Comparison of ENCODE assay signal across 11 cellular contexts in genomic region chr3:14461006-14461747, GRCh38. TPM values are rescaled to one million over a fixed set of nuclear protein-coding genes. Genes with fewer than 3 reads are reported as not detected.
DNase-seq lines count a peak whose midpoint lies in the region; ATAC-seq, FAIRE-seq and TF ChIP-seq lines count a peak whose summit lies in the region.
"Had no signal": no experiment of that assay in that cellular context is flagged by ENCODE, and none has a peak within 500 bp of the region (broad histone marks: within the 10 kb centered on the region; RNA-seq: fewer than 3 reads in every experiment).

No MANE protein-coding gene starts in this region.

- no peak overlapping the region for H3K27ac Mint-ChIP-seq in astrocyte (ENCODE audit: unreplicated experiment)

- CTCF ChIA-PET in IMR-90 (lab: Yijun Ruan, JAX): interaction anchor here (0.9 to 2.2 kb wide), 6 partner anchors 8 to 257 kb away, joined by 3 to 15 read pairs (median 4); no protein-coding TSS in a partner anchor

- peak overlapping the region; percentile 49 for H4K91ac ChIP-seq in IMR-90 (ENCODE audit: insufficient read depth, low read depth, low read length)
- H4K91ac ChIP-seq in neuronal stem cell (ENCODE audit: low read depth, low read length, poor library complexity): no peak overlapping the region

- no peak overlapping the region for H3K56ac ChIP-seq in IMR-90 (ENCODE audit: extremely low read depth, insufficient read depth, low read length)

- H3K27me3 Mint-ChIP-seq in astrocyte (ENCODE audit: low read depth, unreplicated experiment): no peaks in the 10 kb centered on the region

- TF ChIP-seq RAD21 in IMR-90 (IDR thresholded peaks at IDR 0.05; ENCODE audit: low read length): no peak

- no peak for FAIRE-seq in astrocyte (lab: Jason Lieb, UNC)

- H3K36me3 ChIP-seq in BLaER1 (peaks cover 92% of the 10 kb centered on the region), IMR-90 (ENCODE audit: control insufficient read depth, insufficient read depth, low read length) (peaks cover 43% of the 10 kb centered on the region), astrocyte (ENCODE audit: insufficient read depth, low read length) (no peaks in the 10 kb centered on the region), neuronal stem cell (replicated peaks in 1 of 2; ENCODE audit: control insufficient read depth in 2 of 2, insufficient read depth in 2 of 2, low read length in 2 of 2) (peaks cover 0 to 47% of the 10 kb centered on the region in 2 donors)

- H3K18ac ChIP-seq in IMR-90 (ENCODE audit: low read depth, low read length) (peak overlapping the region; percentile 22), neuronal stem cell (ENCODE audit: low read length) (no peak overlapping the region)

- intact Hi-C loops in IMR-90 (cut with micrococcal nuclease): loop anchor here (1.0 to 2.0 kb wide), 4 partner anchors 58 to 564 kb away; partner anchors contain the start of gene SLC6A6

- no peaks in the 10 kb centered on the region for H3K9me3 ChIP-seq in BLaER1
- no peaks in the 10 kb centered on the region for H3K9me3 ChIP-seq in IMR-90 (ENCODE audit: control insufficient read depth, insufficient read depth, low read length)
- H3K9me3 ChIP-seq in astrocyte (ENCODE audit: insufficient read depth, low read depth, low read length): no peaks in the 10 kb centered on the region
- H3K9me3 ChIP-seq in neuronal stem cell (replicated peaks in 1 of 2; ENCODE audit: control insufficient read depth in 2 of 2, insufficient read depth in 1 of 2, low read depth in 1 of 2, low read length in 2 of 2): peaks cover 0 to 2% of the 10 kb centered on the region in 2 donors
- H3K9me3 ChIP-seq: HAP-1 had no signal

- peak overlapping the region; percentile 48 for H2BK120ac ChIP-seq in IMR-90 (ENCODE audit: low read depth, low read length)
- no peak overlapping the region for H2BK120ac ChIP-seq in neuronal stem cell (ENCODE audit: low read depth, low read length)

- peak overlapping the region; percentile 85 for H2AK5ac ChIP-seq in IMR-90 (ENCODE audit: low read depth, low read length)
- no peak overlapping the region for H2AK5ac ChIP-seq in neuronal stem cell (ENCODE audit: low read depth, low read length)

- H3K4ac ChIP-seq in IMR-90 (ENCODE audit: low read depth, low read length) (peak overlapping the region; percentile 56), neuronal stem cell (ENCODE audit: low read length) (no peak overlapping the region)

- H2BK5ac ChIP-seq in IMR-90 (ENCODE audit: low read depth, low read length, poor library complexity, severe bottlenecking): peak overlapping the region; percentile 18
- no peak overlapping the region for H2BK5ac ChIP-seq in neuronal stem cell (ENCODE audit: low read length)

- POLR2A ChIA-PET in IMR-90 (lab: Charles Lee; ENCODE audit: unreplicated experiment): no interaction called here

- H3K4me1 Mint-ChIP-seq in astrocyte (ENCODE audit: low read depth, unreplicated experiment): peaks cover 34% of the 10 kb centered on the region

- H3K79me2 ChIP-seq in astrocyte (ENCODE audit: insufficient read depth, low read length): no peaks in the 10 kb centered on the region

- dilution Hi-C loops in IMR-90 (cut with HindIII; ENCODE audit: low sequenced_read_pairs, unreplicated experiment): no loop called here

- H3K4me2 ChIP-seq in BLaER1 (peak overlapping the region; percentile 68), IMR-90 (ENCODE audit: low read depth, low read length) (no peak overlapping the region), astrocyte (ENCODE audit: low read length) (peak overlapping the region; percentile 20), neuronal stem cell (ENCODE audit: insufficient read depth, low read length, poor library complexity, severe bottlenecking) (no peak overlapping the region)

- H3K14ac ChIP-seq in IMR-90 (replicated peaks; ENCODE audit: low read depth, low read length) (peak overlapping the region; percentile 16; the same call in 1 of the 2 replicates), neuronal stem cell (ENCODE audit: low read length) (no peak overlapping the region)

- H2BK20ac ChIP-seq in IMR-90 (ENCODE audit: low read depth, low read length): peak overlapping the region; percentile 52

- in situ Hi-C loops in IMR-90 (cut with MboI; ENCODE audit: low sequenced_read_pairs): loop anchor here (5.0 to 10.0 kb wide), 4 partner anchors 54 to 566 kb away; no protein-coding TSS in a partner anchor

- no TSS peak for BruUV-seq in IMR-90 (replicated peaks; lab: Mats Ljungman, UMichigan)

- H3K27me3 ChIP-seq in BLaER1 (no peaks in the 10 kb centered on the region), IMR-90 (ENCODE audit: control insufficient read depth, insufficient read depth, low read length) (no peaks in the 10 kb centered on the region), astrocyte (ENCODE audit: insufficient read depth, low read length) (no peaks in the 10 kb centered on the region), neuronal stem cell (ENCODE audit: control insufficient read depth in 3 of 3, insufficient read depth in 3 of 3, low read depth in 1 of 3, low read length in 3 of 3) (no peaks in the 10 kb centered on the region)

- peaks cover 2% of the 10 kb centered on the region for H3K9me3 Mint-ChIP-seq in astrocyte (ENCODE audit: unreplicated experiment)

- H3K27ac ChIP-seq in BLaER1: no peak overlapping the region
- peak overlapping the region; percentile 21; the same call in 1 of the 2 replicates for H3K27ac ChIP-seq in IMR-90 (ENCODE audit: insufficient read depth, low read length)
- peak overlapping the region; percentile 26 for H3K27ac ChIP-seq in astrocyte (ENCODE audit: low read depth, low read length)
- H3K27ac ChIP-seq in neuronal stem cell (replicated peaks; ENCODE audit: low read length): no peak overlapping the region

- H4K5ac ChIP-seq in IMR-90 (ENCODE audit: low read depth, low read length): peak overlapping the region; percentile 11

- H4K8ac ChIP-seq in IMR-90 (ENCODE audit: low read depth in 2 of 2, low read length in 2 of 2) (peak overlapping the region; percentile 25 to 57; a peak in 3 of 4 replicates), neuronal stem cell (ENCODE audit: low read depth, low read length) (no peak overlapping the region)

- H4K20me1 ChIP-seq in BLaER1 (peaks cover 74% of the 10 kb centered on the region), IMR-90 (ENCODE audit: insufficient read depth, low read length) (no peaks in the 10 kb centered on the region), astrocyte (ENCODE audit: insufficient read depth, low read length) (no peaks in the 10 kb centered on the region)

- no peak overlapping the region for H2BK12ac ChIP-seq in neuronal stem cell (ENCODE audit: low read length)

- H2AFZ ChIP-seq in IMR-90 (replicated peaks; ENCODE audit: low read length, poor library complexity) (peak overlapping the region; percentile 70), astrocyte (ENCODE audit: low read depth, low read length) (no peak overlapping the region), neuronal stem cell (ENCODE audit: low read length) (peak overlapping the region; percentile 21)

- peak overlapping the region; percentile 36; the same call in 2 of the 3 replicates for H2BK15ac ChIP-seq in IMR-90 (ENCODE audit: low read depth, low read length)
- no peak overlapping the region for H2BK15ac ChIP-seq in neuronal stem cell (ENCODE audit: low read length)

- H2AK9ac ChIP-seq in IMR-90 (replicated peaks; ENCODE audit: low read depth, low read length, poor library complexity): peak overlapping the region; percentile 20

- H3K9me1 ChIP-seq in IMR-90 (ENCODE audit: insufficient read depth, low read length): peaks cover 16% of the 10 kb centered on the region

- no peak overlapping the region for H3K4me3 Mint-ChIP-seq in astrocyte (ENCODE audit: unreplicated experiment)

- peaks cover 4% of the 10 kb centered on the region for H3K36me3 Mint-ChIP-seq in astrocyte (ENCODE audit: low read depth, unreplicated experiment)

- H3K4me1 ChIP-seq in BLaER1 (peaks cover 30% of the 10 kb centered on the region), IMR-90 (ENCODE audit: control insufficient read depth, insufficient read depth, low read length) (peaks cover 11% of the 10 kb centered on the region; the same call in 1 of the 2 replicates), astrocyte (ENCODE audit: insufficient read depth, low read length) (peaks cover 37% of the 10 kb centered on the region), neuronal stem cell (ENCODE audit: control insufficient read depth in 2 of 2, insufficient read depth in 1 of 2, low read depth in 1 of 2, low read length in 2 of 2) (peaks cover 10 to 15% of the 10 kb centered on the region in 2 donors)
- H3K4me1 ChIP-seq: HAP-1 had no signal

- WGBS in IMR-90 (ENCODE audit: extremely low coverage in 2 of 2, insufficient read length in 1 of 2), 2 experiments: 69% methylated on average over 5 of the region's 13 CpGs; no CpG with 5 or more reads in 1 of the 2 experiments
- WGBS in neuronal stem cell (ENCODE audit: extremely low coverage in 2 of 2, insufficient read length in 2 of 2, insufficient replicate concordance in 1 of 2), 2 donors: no CpG with 5 or more reads among the region's 13 CpGs

- ATAC-seq in IMR-90 (ENCODE audit: low read depth) (no peak; the same call in 1 of the 2 replicates), HG03354 (IDR thresholded peaks at IDR 0.05; ENCODE audit: poor library complexity, severe bottlenecking, unreplicated experiment) (no peak)

- no peak for TF ChIP-seq POLR2A in IMR-90 (IDR thresholded peaks at IDR 0.05; ENCODE audit: low read depth, low read length)

- H3K79me1 ChIP-seq in IMR-90 (ENCODE audit: low read depth in 1 of 2, low read length in 2 of 2): peaks cover 6 to 11% of the 10 kb centered on the region in 2 experiments; a peak in 2 of 4 replicates
- no peaks in the 10 kb centered on the region for H3K79me1 ChIP-seq in neuronal stem cell (ENCODE audit: low read depth, low read length)

- DNase-seq in IMR-90 (no peak), astrocyte (ENCODE audit: low read depth) (no peak), neuronal stem cell (ENCODE audit: low spot score) (no peak), DMS53 (lab: John Stamatoyannopoulos, UW) (no peak), DMS153 treated with DMSO at 0.1 percent for 48 hours (lab: John Stamatoyannopoulos, UW; ENCODE audit: unreplicated experiment) (no peak), putamen (ENCODE audit: low spot score) (no peak)
- DNase-seq: NK-92 treated with Interleukin-12 subunit alpha and Interleukin-12 subunit beta, amount 100 ng/mL, for 24 hours had no signal

- H3K23ac ChIP-seq in IMR-90 (ENCODE audit: low read depth, low read length) (no peak overlapping the region), neuronal stem cell (ENCODE audit: low read depth, low read length, poor library complexity) (no peak overlapping the region)

- H3K9ac ChIP-seq in BLaER1: 0 out of 2 replicates have a peak overlapping the region, but pooled peaks have one; percentile 19
- no peak overlapping the region for H3K9ac ChIP-seq in IMR-90 (ENCODE audit: low read depth, low read length)
- no peak overlapping the region for H3K9ac ChIP-seq in astrocyte (ENCODE audit: low read length)
- H3K9ac ChIP-seq in neuronal stem cell (ENCODE audit: low read depth, low read length, poor library complexity): no peak overlapping the region

- TF ChIP-seq CTCF in IMR-90 (conservative IDR thresholded peaks at IDR 0.05; ENCODE audit: low read depth, low read length) (no peak), astrocyte (IDR thresholded peaks at IDR 0.05; ENCODE audit: insufficient read depth, low read depth, low read length) (no peak)

- H3K4me3 ChIP-seq in BLaER1 (no peak overlapping the region), IMR-90 (ENCODE audit: insufficient read depth, low read depth, low read length) (no peak overlapping the region), astrocyte (ENCODE audit: insufficient read depth, low read depth, low read length) (no peak overlapping the region), neuronal stem cell (ENCODE audit: low read length in 2 of 2) (no peak overlapping the region)
- H3K4me3 ChIP-seq: HAP-1, lung had no signal

RNA-seq across cellular contexts. Expression of gene SLC6A6, which starts 58.8 kb away (rescaled TPM):
- total RNA-seq in IMR-90 (2012; rRNA removed) (29.9 and 32.5 TPM in 2 replicates), astrocyte (18.6 and 24.2 TPM in 2 replicates)
- polyA plus RNA-seq in IMR-90 (2012; rRNA removed): 39.3 and 39.4 TPM in 2 replicates
- 14.9 and 24.2 TPM in 2 replicates for polyA plus RNA-seq in IMR-90 (2012; cell fraction: cytosol; rRNA removed)
- 70.6 and 99.2 TPM in 2 replicates for polyA plus RNA-seq in IMR-90 (2012; cell fraction: nucleus; rRNA removed; ENCODE audit: low replicate concordance)
- polyA plus RNA-seq in neuronal stem cell (2013, experiment 1 of 2): 27.6 TPM
- 30.3 TPM for polyA plus RNA-seq in neuronal stem cell (2013, experiment 2 of 2)

Comparison
In these comparisons a context has a peak if more than half of its experiments do, and no peak if none do; other contexts are left out.
1. H3K27ac ChIP-seq: peak in IMR-90 (single experiment) and astrocyte (single experiment); none in BLaER1 (single experiment) and neuronal stem cell (single experiment).
2. H3K4me2 ChIP-seq: peak in BLaER1 (single experiment) and astrocyte (single experiment); none in IMR-90 (single experiment) and neuronal stem cell (single experiment).